ENCODE assay signal across 13 cellular contexts in genomic region chr3:4717363-4717740, GRCh38.
DNase-seq lines count a peak whose midpoint lies in the region; ATAC-seq and TF ChIP-seq lines count a peak whose summit lies in the region.
"Had no signal": no experiment of that assay in that cellular context is flagged by ENCODE, and none has a peak within 500 bp of the region (broad histone marks: within the 10 kb centered on the region; RNA-seq: fewer than 3 reads in every experiment).

No MANE protein-coding gene starts in this region.

- peaks cover 48% of the 10 kb centered on the region for H3K36me3 Mint-ChIP-seq in activated T-helper 1 cell treated with anti-CD3 and anti-CD28 coated beads, Interleukin-12 subunit alpha, Interleukin-12 subunit beta, Interleukin-2, Interleukin-4 antibody, amounts not matched to agents 30 ng/mL and 10 ng/mL and 1 ng/mL, durations not matched to agents 14 hours and 24 hours and 36 hours (ENCODE audit: low read depth)

- TF ChIP-seq RAD21 in IMR-90 (IDR thresholded peaks at IDR 0.05; ENCODE audit: low read length) = no peak

- peak overlapping the region; percentile 26 for H3K27ac Mint-ChIP-seq in activated T-helper 1 cell treated with anti-CD3 and anti-CD28 coated beads, Interleukin-12 subunit alpha, Interleukin-12 subunit beta, Interleukin-2, Interleukin-4 antibody, amounts not matched to agents 30 ng/mL and 10 ng/mL and 1 ng/mL, durations not matched to agents 14 hours and 24 hours and 36 hours
- H3K27ac Mint-ChIP-seq: B cell had no signal

- no peak overlapping the region for H4K91ac ChIP-seq in IMR-90 (ENCODE audit: insufficient read depth, low read depth, low read length)

- H4K5ac ChIP-seq in IMR-90 (ENCODE audit: low read depth, low read length) = no peak overlapping the region

- peak overlapping the region; percentile 18; the same call in 1 of the 3 replicates for H2BK15ac ChIP-seq in IMR-90 (ENCODE audit: low read depth, low read length)

- H3K4me2 ChIP-seq in IMR-90 (ENCODE audit: low read depth, low read length) = no peak overlapping the region

- H3K27me3 ChIP-seq in IMR-90 (ENCODE audit: control insufficient read depth, insufficient read depth, low read length) = no peaks in the 10 kb centered on the region
- no peaks in the 10 kb centered on the region for H3K27me3 ChIP-seq in stomach

- H2BK5ac ChIP-seq in IMR-90 (ENCODE audit: low read depth, low read length, poor library complexity, severe bottlenecking) = no peak overlapping the region

- in situ Hi-C loops in IMR-90 (cut with MboI; ENCODE audit: low sequenced_read_pairs) = loop anchor here (5.0 to 10.0 kb wide), 3 partner anchors 265 to 335 kb away; no protein-coding TSS in a partner anchor

- no peak overlapping the region for H4K8ac ChIP-seq in IMR-90 (ENCODE audit: low read depth in 2 of 2, low read length in 2 of 2)

- no peaks in the 10 kb centered on the region for H4K20me1 ChIP-seq in IMR-90 (ENCODE audit: insufficient read depth, low read length)

- no TSS peak for BruUV-seq in IMR-90 (replicated peaks; lab: Mats Ljungman, UMichigan)

- ATAC-seq in IMR-90 (ENCODE audit: low read depth) = no peak
- no peak for ATAC-seq in HG03039 (IDR thresholded peaks at IDR 0.05; ENCODE audit: unreplicated experiment)

- H3K9me1 ChIP-seq in IMR-90 (ENCODE audit: insufficient read depth, low read length) = peaks cover 7% of the 10 kb centered on the region; the same call in 1 of the 2 replicates

- CTCF ChIA-PET in IMR-90 (lab: Yijun Ruan, JAX) = interaction anchor here (0.6 to 1.5 kb wide), 3 partner anchors 310 to 340 kb away, joined by 3 to 5 read pairs (median 4); no protein-coding TSS in a partner anchor

- H2BK120ac ChIP-seq in IMR-90 (ENCODE audit: low read depth, low read length) = peak overlapping the region; percentile 32; the same call in 1 of the 2 replicates

- no peaks in the 10 kb centered on the region for H3K9me3 Mint-ChIP-seq in activated T-helper 1 cell treated with anti-CD3 and anti-CD28 coated beads, Interleukin-12 subunit alpha, Interleukin-12 subunit beta, Interleukin-2, Interleukin-4 antibody, amounts not matched to agents 30 ng/mL and 10 ng/mL and 1 ng/mL, durations not matched to agents 14 hours and 24 hours and 36 hours

- no peaks in the 10 kb centered on the region for H3K27me3 Mint-ChIP-seq in activated T-helper 1 cell treated with anti-CD3 and anti-CD28 coated beads, Interleukin-12 subunit alpha, Interleukin-12 subunit beta, Interleukin-2, Interleukin-4 antibody, amounts not matched to agents 30 ng/mL and 10 ng/mL and 1 ng/mL, durations not matched to agents 14 hours and 24 hours and 36 hours (ENCODE audit: insufficient read depth)
- H3K27me3 Mint-ChIP-seq: B cell had no signal

- H2BK20ac ChIP-seq in IMR-90 (ENCODE audit: low read depth, low read length) = peak overlapping the region; percentile 33; the same call in 1 of the 2 replicates

- intact Hi-C loops in IMR-90 (cut with micrococcal nuclease) (no loop called here), stomach (cut with DNase I; ENCODE audit: low total_unique reads) (no loop called here)
- intact Hi-C loops in activated T-helper 1 cell treated with anti-CD3 and anti-CD28 coated beads, Interleukin-12 subunit alpha, Interleukin-12 subunit beta, Interleukin-2, Interleukin-4 antibody, amounts not matched to agents 30 ng/mL and 10 ng/mL and 1 ng/mL, durations not matched to agents 14 hours and 24 hours and 36 hours (cut with micrococcal nuclease) = no loop called here

- peaks cover 17% of the 10 kb centered on the region for H3K4me1 ChIP-seq in IMR-90 (ENCODE audit: control insufficient read depth, insufficient read depth, low read length)
- peaks cover 29% of the 10 kb centered on the region for H3K4me1 ChIP-seq in mesodermal cell (ENCODE audit: control insufficient read depth, insufficient read depth, low read length, poor library complexity, severe bottlenecking)
- peaks cover 26 to 49% (median 36%) of the 10 kb centered on the region in 4 donors for H3K4me1 ChIP-seq in stomach

- 0 out of 2 replicates have a peak overlapping the region, but pooled peaks have one; percentile 50 for H3K4ac ChIP-seq in IMR-90 (ENCODE audit: low read depth, low read length)

- H2AK9ac ChIP-seq in IMR-90 (replicated peaks; ENCODE audit: low read depth, low read length, poor library complexity) = no peak overlapping the region

- H3K18ac ChIP-seq in IMR-90 (ENCODE audit: low read depth, low read length) = no peak overlapping the region

- no peak overlapping the region; the same call in 1 of the 2 replicates for H3K14ac ChIP-seq in IMR-90 (replicated peaks; ENCODE audit: low read depth, low read length)

- no peak for TF ChIP-seq EP300 in stomach (IDR thresholded peaks at IDR 0.05)

- dilution Hi-C loops in IMR-90 (cut with HindIII; ENCODE audit: low sequenced_read_pairs, unreplicated experiment) = no loop called here

- H3K23ac ChIP-seq in IMR-90 (ENCODE audit: low read depth, low read length) = no peak overlapping the region

- H3K4me3 Mint-ChIP-seq in activated T-helper 1 cell treated with anti-CD3 and anti-CD28 coated beads, Interleukin-12 subunit alpha, Interleukin-12 subunit beta, Interleukin-2, Interleukin-4 antibody, amounts not matched to agents 30 ng/mL and 10 ng/mL and 1 ng/mL, durations not matched to agents 14 hours and 24 hours and 36 hours = no peak overlapping the region
- H3K4me3 Mint-ChIP-seq: B cell had no signal

- no peaks in the 10 kb centered on the region for H3K79me1 ChIP-seq in IMR-90 (ENCODE audit: low read depth in 1 of 2, low read length in 2 of 2)

- 60% methylated on average over 1 of the region's 5 CpGs; no CpG with 5 or more reads in 1 of the 2 experiments for WGBS in IMR-90 (ENCODE audit: extremely low coverage in 2 of 2, insufficient read length in 1 of 2), 2 experiments
- WGBS in mesodermal cell (ENCODE audit: insufficient coverage in 2 of 2), 2 experiments = 83 to 88% methylated on average over 1 to 2 of the region's 5 CpGs
- WGBS in stomach, 5 donors = 70 to 83% (median 79%) methylated on average over 5 of the region's 5 CpGs

- peak overlapping the region; percentile 67 for H2AK5ac ChIP-seq in IMR-90 (ENCODE audit: low read depth, low read length)

- H3K4me3 ChIP-seq in IMR-90 (ENCODE audit: insufficient read depth, low read depth, low read length) (no peak overlapping the region), mesodermal cell (ENCODE audit: extremely low read depth, insufficient read depth, low read length, poor library complexity, severe bottlenecking) (no peak overlapping the region), stomach (no peak overlapping the region)

- TF ChIP-seq CTCF in IMR-90 (conservative IDR thresholded peaks at IDR 0.05; ENCODE audit: low read depth, low read length) (no peak), stomach (IDR thresholded peaks at IDR 0.05) (no peak)

- TF ChIP-seq POLR2A in IMR-90 (IDR thresholded peaks at IDR 0.05; ENCODE audit: low read depth, low read length) (no peak), stomach (IDR thresholded peaks at IDR 0.05) (no peak)

- H2AFZ ChIP-seq in IMR-90 (replicated peaks; ENCODE audit: low read length, poor library complexity) = no peak overlapping the region

- H3K27ac ChIP-seq in IMR-90 (ENCODE audit: insufficient read depth, low read length) = no peak overlapping the region
- H3K27ac ChIP-seq in mesodermal cell (ENCODE audit: low read depth, low read length, severe bottlenecking) = peak overlapping the region; percentile 1
- peak overlapping the region in 3 of 5 donors; percentile 22 to 56 (median 23) for H3K27ac ChIP-seq in stomach

- no peak overlapping the region for H3K56ac ChIP-seq in IMR-90 (ENCODE audit: extremely low read depth, insufficient read depth, low read length)

- POLR2A ChIA-PET in IMR-90 (lab: Charles Lee; ENCODE audit: unreplicated experiment) = no interaction called here

- H3K4me1 Mint-ChIP-seq in activated T-helper 1 cell treated with anti-CD3 and anti-CD28 coated beads, Interleukin-12 subunit alpha, Interleukin-12 subunit beta, Interleukin-2, Interleukin-4 antibody, amounts not matched to agents 30 ng/mL and 10 ng/mL and 1 ng/mL, durations not matched to agents 14 hours and 24 hours and 36 hours (ENCODE audit: low read depth) = peaks cover 62% of the 10 kb centered on the region
- H3K4me1 Mint-ChIP-seq: B cell had no signal

- no peak for DNase-seq in IMR-90
- no peak for DNase-seq in activated T-helper 1 cell treated with anti-CD3 and anti-CD28 coated beads, Interleukin-12 subunit alpha, Interleukin-12 subunit beta, Interleukin-2, Interleukin-4 antibody, amounts not matched to agents 30 ng/mL and 10 ng/mL and 1 ng/mL, durations not matched to agents 14 hours and 24 hours and 36 hours (ENCODE audit: low spot score)
- DNase-seq in stomach = no peak
- no peak for DNase-seq in NCI-H524 treated with DMSO at 0.1 percent for 48 hours (lab: John Stamatoyannopoulos, UW)
- DNase-seq in ecto neural progenitor cell (ENCODE audit: low spot score) = no peak
- DNase-seq: activated effector memory CD4-positive, alpha-beta T cell treated with Interleukin-2 at 50 U/mL for 16 hours; NCI-H1694; NCI-H446; substantia nigra; T-helper 1 cell had no signal

- H3K9me3 ChIP-seq in IMR-90 (ENCODE audit: control insufficient read depth, insufficient read depth, low read length) (no peaks in the 10 kb centered on the region), mesodermal cell (ENCODE audit: control insufficient read depth, low read length) (no peaks in the 10 kb centered on the region), stomach (no peaks in the 10 kb centered on the region)

- H3K9ac ChIP-seq in IMR-90 (ENCODE audit: low read depth, low read length) = no peak overlapping the region

- no peaks in the 10 kb centered on the region for H3K36me3 ChIP-seq in IMR-90 (ENCODE audit: control insufficient read depth, insufficient read depth, low read length)
- no peaks in the 10 kb centered on the region for H3K36me3 ChIP-seq in mesodermal cell (ENCODE audit: control insufficient read depth, insufficient read depth, low read length)
- peaks cover 0 to 36% (median 26%) of the 10 kb centered on the region in 4 donors for H3K36me3 ChIP-seq in stomach

TF ChIP-seq in IMR-90, 13 proteins besides CTCF, POLR2A, EP300 and RAD21:
- TF ChIP-seq FOS (IDR thresholded peaks at IDR 0.05; ENCODE audit: low read depth, low read length) (no peak), RFX5 (IDR thresholded peaks at IDR 0.05; ENCODE audit: low read depth, low read length) (no peak), NFE2L2 (IDR thresholded peaks at IDR 0.05; ENCODE audit: low read depth, low read length) (no peak), SMC3 (IDR thresholded peaks at IDR 0.05; ENCODE audit: low read depth, low read length) (no peak), ELK1 (IDR thresholded peaks at IDR 0.05; ENCODE audit: borderline replicate concordance, low read depth, low read length) (no peak)
